In the genomic region with DNA sequence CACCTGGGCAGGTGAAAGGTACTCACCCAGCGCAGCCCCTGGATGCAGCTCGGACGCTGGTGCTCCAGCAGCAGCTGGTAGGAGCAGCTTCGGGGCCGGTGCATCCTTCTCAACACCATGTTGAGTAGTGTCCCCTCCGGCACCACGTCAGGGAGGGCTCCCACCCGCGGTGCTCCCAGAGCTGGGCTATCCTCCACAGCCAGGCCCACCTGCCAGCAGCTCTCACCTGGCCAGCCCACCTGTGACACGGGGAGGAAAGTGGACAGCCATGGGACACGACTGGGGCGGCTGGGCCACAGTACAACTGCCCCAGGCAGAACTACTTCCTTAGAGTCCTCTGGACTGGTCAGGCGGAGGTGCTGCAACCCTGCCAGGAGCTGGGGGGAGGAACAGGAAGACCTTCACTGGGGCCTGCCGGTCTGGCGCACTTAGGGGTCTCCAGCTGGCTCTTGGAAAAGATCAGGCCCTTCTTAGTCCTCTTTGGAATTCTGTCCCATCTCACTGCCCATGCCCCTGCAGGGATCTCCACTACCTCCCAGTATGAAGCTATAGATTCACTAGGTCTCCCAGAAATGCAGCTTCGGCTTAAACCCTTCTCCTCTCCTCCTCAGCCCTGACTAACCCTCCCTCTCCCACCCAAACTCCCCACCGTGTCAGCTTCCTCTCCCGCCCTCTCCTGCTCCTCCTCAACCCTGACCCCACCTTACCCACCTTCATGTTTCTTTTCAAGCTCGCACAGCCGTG, we compare ENCODE assay signal across 8 cellular contexts.
DNase-seq lines count a peak whose midpoint lies in the region; ATAC-seq lines count a peak whose summit lies in the region.

No MANE protein-coding gene starts in this region.

- peak overlapping the region; percentile 76 to 78 for H3K4me3 ChIP-seq in mucosa of rectum (ENCODE audit: low read length in 2 of 2)

- no peaks in the 10 kb centered on the region for H3K9me3 Mint-ChIP-seq in stimulated activated naive CD8-positive, alpha-beta T cell treated with anti-CD3 and anti-CD28 coated beads, Interleukin-15, Interleukin-2, amounts not matched to agents 100 ng/mL and 50 ng/mL, for 24 hours
- no peaks in the 10 kb centered on the region for H3K9me3 Mint-ChIP-seq in effector memory CD8-positive, alpha-beta T cell

- peak overlapping the region; percentile 15 for H3K4me3 Mint-ChIP-seq in stimulated activated naive CD8-positive, alpha-beta T cell treated with anti-CD3 and anti-CD28 coated beads, Interleukin-15, Interleukin-2, amounts not matched to agents 100 ng/mL and 50 ng/mL, for 24 hours
- H3K4me3 Mint-ChIP-seq in effector memory CD8-positive, alpha-beta T cell, result peak overlapping the region; percentile 78 to 80

- no peaks in the 10 kb centered on the region for H3K36me3 ChIP-seq in mucosa of rectum (ENCODE audit: control insufficient read depth in 2 of 2, insufficient read depth in 2 of 2, low read length in 2 of 2)

- H3K9ac ChIP-seq in mucosa of rectum (ENCODE audit: low read depth in 1 of 2, low read length in 2 of 2), result peak overlapping the region; percentile 52 to 88

- H3K4me1 Mint-ChIP-seq in stimulated activated naive CD8-positive, alpha-beta T cell treated with anti-CD3 and anti-CD28 coated beads, Interleukin-15, Interleukin-2, amounts not matched to agents 100 ng/mL and 50 ng/mL, for 24 hours (ENCODE audit: low read depth), result peaks cover 34% of the 10 kb centered on the region
- H3K4me1 Mint-ChIP-seq in effector memory CD8-positive, alpha-beta T cell (ENCODE audit: low read depth in 2 of 2), result peaks cover 19 to 20% of the 10 kb centered on the region in 2 donors

- no peak for DNase-seq in stimulated activated naive CD8-positive, alpha-beta T cell treated with anti-CD3 and anti-CD28 coated beads, Interleukin-15, Interleukin-2, amounts not matched to agents 100 U/mL and 50 U/mL, for 24 hours
- DNase-seq in effector memory CD8-positive, alpha-beta T cell, result no peak
- no peak for DNase-seq in COLO829 (ENCODE audit: low spot score)
- no peak for DNase-seq in stimulated activated CD4-positive, alpha-beta T cell treated with anti-CD3 and anti-CD28 coated beads, Interleukin-4, amount 100 ng/mL, for 24 hours

- no peak overlapping the region for H3K27ac Mint-ChIP-seq in stimulated activated naive CD8-positive, alpha-beta T cell treated with anti-CD3 and anti-CD28 coated beads, Interleukin-15, Interleukin-2, amounts not matched to agents 100 ng/mL and 50 ng/mL, for 24 hours
- H3K27ac Mint-ChIP-seq in effector memory CD8-positive, alpha-beta T cell, result no peak overlapping the region

- peaks cover 48 to 51% of the 10 kb centered on the region in 2 donors for H3K4me1 ChIP-seq in mucosa of rectum (ENCODE audit: control insufficient read depth in 2 of 2, insufficient read depth in 2 of 2, low read length in 2 of 2)

- H3K9me3 ChIP-seq in mucosa of rectum (ENCODE audit: control insufficient read depth in 2 of 2, low read length in 2 of 2), result no peaks in the 10 kb centered on the region

- no peaks in the 10 kb centered on the region for H3K27me3 ChIP-seq in mucosa of rectum (ENCODE audit: control insufficient read depth in 2 of 2, insufficient read depth in 2 of 2, low read length in 2 of 2)

- no peak for ATAC-seq in stimulated activated naive CD8-positive, alpha-beta T cell treated with anti-CD3 and anti-CD28 coated beads, Interleukin-15, Interleukin-2, amounts not matched to agents 100 U/mL and 50 U/mL, for 24 hours
- ATAC-seq in effector memory CD8-positive, alpha-beta T cell (replicated peaks), result no peak
- ATAC-seq in HG02938 (IDR thresholded peaks at IDR 0.05; ENCODE audit: unreplicated experiment) (no peak), HG03196 (IDR thresholded peaks at IDR 0.05; ENCODE audit: unreplicated experiment) (no peak)

- no peaks in the 10 kb centered on the region for H3K36me3 Mint-ChIP-seq in stimulated activated naive CD8-positive, alpha-beta T cell treated with anti-CD3 and anti-CD28 coated beads, Interleukin-15, Interleukin-2, amounts not matched to agents 100 ng/mL and 50 ng/mL, for 24 hours (ENCODE audit: low read depth)
- peaks cover 3% of the 10 kb centered on the region for H3K36me3 Mint-ChIP-seq in effector memory CD8-positive, alpha-beta T cell (ENCODE audit: insufficient read depth)

- H3K27me3 Mint-ChIP-seq in stimulated activated naive CD8-positive, alpha-beta T cell treated with anti-CD3 and anti-CD28 coated beads, Interleukin-15, Interleukin-2, amounts not matched to agents 100 ng/mL and 50 ng/mL, for 24 hours, result no peaks in the 10 kb centered on the region
- no peaks in the 10 kb centered on the region for H3K27me3 Mint-ChIP-seq in effector memory CD8-positive, alpha-beta T cell

- peak overlapping the region; percentile 78 to 79 for H3K27ac ChIP-seq in mucosa of rectum (ENCODE audit: low read depth in 2 of 2, low read length in 2 of 2)
